ENCODE assay signal across 8 cellular contexts in genomic region chr16:83579027-83579426, GRCh38.
"Had no signal": no experiment of that assay in that cellular context is flagged by ENCODE, and none has a peak within 500 bp of the region (broad histone marks: within the 10 kb centered on the region; RNA-seq: fewer than 3 reads in every experiment).

No MANE protein-coding gene starts in this region.

- DNase-seq: GDM1, GF-D8 had no signal

- FAIRE-seq: G401.6, GM12878, GM12891, GM12892, GM18507, GM19239 had no signal

- ATAC-seq: GM12878 had no signal
